12 cellular contexts compared by ENCODE assay signal in genomic region chr22:45895436-45896152, GRCh38.
"Had no signal": no experiment of that assay in that cellular context is flagged by ENCODE, and none has a peak within 500 bp of the region (broad histone marks: within the 10 kb centered on the region; RNA-seq: fewer than 3 reads in every experiment).

No MANE protein-coding gene starts in this region.

- DNase-seq: activated CD4-positive, alpha-beta T cell treated with anti-CD3 and anti-CD28 coated beads, Interleukin-2, amount 50 U/mL, for 48 hours; activated CD8-positive, alpha-beta memory T cell treated with anti-CD3 and anti-CD28 coated beads, Interleukin-2, amount 10 ng/mL, durations not matched to agents 7 days and 5 days; activated effector memory CD4-positive, alpha-beta T cell treated with anti-CD3 and anti-CD28 coated beads, Interleukin-2, amount 50 U/mL, for 16 hours; activated T-cell treated with anti-CD3 and anti-CD28 coated beads, Interleukin-2, amount 50 U/mL, for 24 hours; amniotic stem cell; stimulated activated CD4-positive, alpha-beta T cell treated with anti-CD3 and anti-CD28 coated beads, Interleukin-12 subunit alpha, Interleukin-12 subunit beta, amount 100 ng/mL, for 4 hours; stimulated activated naive CD4-positive, alpha-beta T cell; substantia nigra had no signal

- H3K27ac ChIP-seq: heart right ventricle had no signal

- H3K36me3 ChIP-seq: heart right ventricle had no signal

- ATAC-seq: activated CD4-positive, CD25-positive, alpha-beta regulatory T cell treated with anti-CD3 and anti-CD28 coated beads, Interleukin-2, amount 50 U/mL, for 24 hours; activated CD8-positive, alpha-beta memory T cell treated with anti-CD3 and anti-CD28 coated beads, Interleukin-2, amount 10 ng/mL, durations not matched to agents 7 days and 5 days; activated naive CD4-positive, alpha-beta T cell treated with anti-CD3 and anti-CD28 coated beads, Interleukin-2, amount 50 U/mL, for 72 hours; heart right ventricle; naive thymus-derived CD8-positive, alpha-beta T cell had no signal

- H3K4me3 ChIP-seq: heart right ventricle had no signal
